ENCODE assay signal across 31 cellular contexts in the genomic region with DNA sequence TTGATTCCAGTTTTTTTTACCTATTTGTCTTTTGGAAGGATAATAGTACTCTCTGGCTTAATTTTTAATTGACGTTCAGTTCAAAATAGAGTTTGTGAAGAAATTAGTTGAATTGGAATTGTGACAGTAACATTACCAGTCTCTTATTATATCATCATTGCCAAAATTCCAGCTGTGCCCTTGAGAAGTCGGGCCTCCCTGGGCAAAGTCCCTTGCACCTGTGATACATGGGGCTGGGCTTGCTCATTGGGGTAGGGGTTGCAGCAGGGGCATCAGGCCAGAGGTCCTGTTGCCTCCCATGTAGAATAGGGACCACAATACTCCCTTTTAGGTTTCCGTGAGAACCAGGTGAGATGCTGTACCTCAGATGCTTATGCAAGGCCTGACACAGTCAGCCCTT.
"Had no signal": no experiment of that assay in that cellular context is flagged by ENCODE, and none has a peak within 500 bp of the region (broad histone marks: within the 10 kb centered on the region; RNA-seq: fewer than 3 reads in every experiment).

No MANE protein-coding gene starts in this region.

- DNase-seq: activated CD4-positive, alpha-beta memory T cell treated with anti-CD3 and anti-CD28 coated beads, Interleukin-2, amount 10 ng/mL, durations not matched to agents 7 days and 5 days; activated CD4-positive, alpha-beta T cell treated with anti-CD3 and anti-CD28 coated beads for 1 hour; activated CD4-positive, alpha-beta T cell treated with anti-CD3 and anti-CD28 coated beads for 4 hours; activated CD4-positive, alpha-beta T cell treated with anti-CD3 and anti-CD28 coated beads, Interleukin-2, amount 10 ng/mL, durations not matched to agents 7 days and 5 days; activated CD4-positive, alpha-beta T cell treated with anti-CD3 and anti-CD28 coated beads, Interleukin-2, amount 50 U/mL, for 4 hours; activated CD8-positive, alpha-beta memory T cell treated with anti-CD3 and anti-CD28 coated beads, Interleukin-2, amount 50 U/mL, for 48 hours; activated gamma-delta T cell treated with Interleukin-2 at 50 U/mL for 16 hours; activated naive CD4-positive, alpha-beta T cell treated with anti-CD3 and anti-CD28 coated beads, Interleukin-2, amount 50 U/mL, for 16 hours; activated naive CD4-positive, alpha-beta T cell treated with Interleukin-2 at 50 U/mL for 16 hours; activated T-cell treated with anti-CD3 and anti-CD28 coated beads for 4 hours; activated T-cell treated with anti-CD3 and anti-CD28 coated beads, Interleukin-2, amount 50 U/mL, for 24 hours; activated T-cell treated with anti-CD3 and anti-CD28 coated beads, Interleukin-2, amount 50 U/mL, for 72 hours; amniotic stem cell; aorta; body of pancreas; caudate nucleus; cortex of kidney; dermis blood vessel endothelial cell; effector CD8-positive, alpha-beta T cell; esophagus squamous epithelium; foreskin melanocyte; T-helper 2 cell had no signal

- H3K4me1 ChIP-seq: esophagus squamous epithelium, gastroesophageal sphincter had no signal

- H3K9me3 ChIP-seq: body of pancreas, esophagus squamous epithelium, gastroesophageal sphincter had no signal

- H3K4me3 Mint-ChIP-seq: activated CD4-positive, alpha-beta memory T cell treated with anti-CD3 and anti-CD28 coated beads, Interleukin-2, amount 10 ng/mL, durations not matched to agents 7 days and 5 days; activated CD4-positive, alpha-beta T cell treated with anti-CD3 and anti-CD28 coated beads, Interleukin-2, amount 10 ng/mL, durations not matched to agents 7 days and 5 days; activated naive CD8-positive, alpha-beta T cell; activated T-cell treated with anti-CD3 and anti-CD28 coated beads, Interleukin-2, amount 50 U/mL, for 24 hours; activated T-cell treated with anti-CD3 and anti-CD28 coated beads, Interleukin-2, amount 50 U/mL, for 72 hours; WTC11 had no signal

- H3K27ac ChIP-seq: body of pancreas, epithelial cell of prostate, esophagus squamous epithelium, gastroesophageal sphincter, VCaP had no signal

- H3K36me3 Mint-ChIP-seq: activated naive CD8-positive, alpha-beta T cell; WTC11 had no signal

- H3K4me1 Mint-ChIP-seq: activated CD4-positive, alpha-beta memory T cell treated with anti-CD3 and anti-CD28 coated beads, Interleukin-2, amount 10 ng/mL, durations not matched to agents 7 days and 5 days; activated CD4-positive, alpha-beta T cell treated with anti-CD3 and anti-CD28 coated beads, Interleukin-2, amount 10 ng/mL, durations not matched to agents 7 days and 5 days; WTC11 had no signal

- FAIRE-seq: colon, endometrium, endothelial cell of umbilical vein, TTC549 had no signal

- H3K4me3 ChIP-seq: body of pancreas, esophagus squamous epithelium, gastroesophageal sphincter had no signal

- H3K9me3 Mint-ChIP-seq: activated CD4-positive, alpha-beta memory T cell treated with anti-CD3 and anti-CD28 coated beads, Interleukin-2, amount 10 ng/mL, durations not matched to agents 7 days and 5 days; activated CD4-positive, alpha-beta T cell treated with anti-CD3 and anti-CD28 coated beads, Interleukin-2, amount 10 ng/mL, durations not matched to agents 7 days and 5 days; activated T-cell treated with anti-CD3 and anti-CD28 coated beads, Interleukin-2, amount 50 U/mL, for 24 hours; activated T-cell treated with anti-CD3 and anti-CD28 coated beads, Interleukin-2, amount 50 U/mL, for 72 hours; WTC11 had no signal

- H3K27me3 ChIP-seq: body of pancreas, esophagus squamous epithelium, gastroesophageal sphincter had no signal

- H3K27me3 Mint-ChIP-seq: activated CD4-positive, alpha-beta T cell treated with anti-CD3 and anti-CD28 coated beads, Interleukin-2, amount 10 ng/mL, durations not matched to agents 7 days and 5 days; activated naive CD8-positive, alpha-beta T cell; activated T-cell treated with anti-CD3 and anti-CD28 coated beads, Interleukin-2, amount 50 U/mL, for 24 hours had no signal

- H3K27ac Mint-ChIP-seq: activated CD4-positive, alpha-beta memory T cell treated with anti-CD3 and anti-CD28 coated beads, Interleukin-2, amount 10 ng/mL, durations not matched to agents 7 days and 5 days; activated CD4-positive, alpha-beta T cell treated with anti-CD3 and anti-CD28 coated beads, Interleukin-2, amount 10 ng/mL, durations not matched to agents 7 days and 5 days; activated naive CD8-positive, alpha-beta T cell; activated T-cell treated with anti-CD3 and anti-CD28 coated beads, Interleukin-2, amount 50 U/mL, for 24 hours; activated T-cell treated with anti-CD3 and anti-CD28 coated beads, Interleukin-2, amount 50 U/mL, for 72 hours; WTC11 had no signal

- ATAC-seq: activated T-cell treated with anti-CD3 and anti-CD28 coated beads, Interleukin-2, amount 50 U/mL, for 72 hours; body of pancreas; gastroesophageal sphincter; WTC11 had no signal

- H3K36me3 ChIP-seq: esophagus squamous epithelium, gastroesophageal sphincter had no signal
